Comparison of ENCODE assay signal across 9 cellular contexts in genomic region chr2:84292545-84292944, GRCh38.
"Had no signal": no experiment of that assay in that cellular context is flagged by ENCODE, and none has a peak within 500 bp of the region (broad histone marks: within the 10 kb centered on the region; RNA-seq: fewer than 3 reads in every experiment).

No MANE protein-coding gene starts in this region.

- H3K4me3 ChIP-seq: GM23338, K562 had no signal

- DNase-seq: H9, HCEC 1CT, IMR-90, KG1 had no signal

- ATAC-seq: GM23338, K562 had no signal

- FAIRE-seq: H1, H54, K562 had no signal

- H3K4me2 ChIP-seq: GM23338 had no signal

- H3K27ac ChIP-seq: HL-60 had no signal

- H2AFZ ChIP-seq: GM23338 had no signal
